Comparison of ENCODE assay signal across 27 cellular contexts in the genomic region with DNA sequence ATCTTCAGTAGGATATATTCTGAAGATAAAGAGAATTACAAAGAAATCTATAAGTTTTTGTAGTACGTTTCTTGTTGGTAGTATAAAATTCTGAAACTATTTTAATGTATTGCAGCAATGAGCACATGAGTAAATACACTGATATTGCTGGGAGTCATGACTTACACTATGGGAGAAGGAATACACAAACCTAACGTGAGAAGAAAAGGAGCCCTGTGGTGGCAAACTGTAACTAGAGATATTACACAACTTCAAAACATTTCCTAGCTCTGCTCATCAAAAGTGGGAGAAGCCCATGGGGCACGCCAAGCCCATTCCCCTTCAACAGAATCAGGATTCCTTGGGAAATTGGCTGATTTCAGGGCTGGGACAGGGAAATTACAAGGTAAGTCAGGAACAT. TPM values are rescaled to one million over a fixed set of nuclear protein-coding genes. Genes with fewer than 3 reads are reported as not detected.
DNase-seq lines count a peak whose midpoint lies in the region; ATAC-seq, FAIRE-seq and TF ChIP-seq lines count a peak whose summit lies in the region.
"Had no signal": no experiment of that assay in that cellular context is flagged by ENCODE, and none has a peak within 500 bp of the region (broad histone marks: within the 10 kb centered on the region; RNA-seq: fewer than 3 reads in every experiment).

No MANE protein-coding gene starts in this region.

- H3K9me3 Mint-ChIP-seq in HFFc6 (no peaks in the 10 kb centered on the region), astrocyte (ENCODE audit: unreplicated experiment) (peaks cover 2% of the 10 kb centered on the region)
- H3K9me3 Mint-ChIP-seq: activated B cell treated with CpG ODN at 0.5 μM for 24 hours; activated naive CD4-positive, alpha-beta T cell treated with anti-CD3 and anti-CD28 coated beads for 36 hours; effector memory CD8-positive, alpha-beta T cell; natural killer cell; stimulated activated naive CD8-positive, alpha-beta T cell treated with anti-CD3 and anti-CD28 coated beads, Interleukin-15, amount 100 ng/mL, for 72 hours had no signal

- peaks cover 53% of the 10 kb centered on the region for H3K4me1 ChIP-seq in A549
- peaks cover 11% of the 10 kb centered on the region for H3K4me1 ChIP-seq in astrocyte (ENCODE audit: insufficient read depth, low read length)
- H3K4me1 ChIP-seq in foreskin keratinocyte = peaks cover 21% of the 10 kb centered on the region

- CTCF ChIA-PET in A549 (lab: Yijun Ruan, JAX) = interaction anchor here (0.5 kb wide), 1 partner anchor 44 kb away, joined by 3 read pairs; no protein-coding TSS in a partner anchor

- 48% methylated on average over 3 of the region's 3 CpGs for WGBS in A549 (ENCODE audit: missing lambda C conversion rate)

- no peak for TF ChIP-seq POLR2A in A549 (IDR thresholded peaks at IDR 0.05; ENCODE audit: low read length)

- H3K27ac ChIP-seq in A549 (peak overlapping the region; percentile 66 to 79; a peak in 5 of 6 replicates), astrocyte (ENCODE audit: low read depth, low read length) (peak overlapping the region; percentile 51), foreskin keratinocyte (peak overlapping the region; percentile 7), substantia nigra (ENCODE audit: low read depth, low read length, poor library complexity, severe bottlenecking) (no peak overlapping the region)
- H3K27ac ChIP-seq: coronary artery, esophagus muscularis mucosa, KMS-11, left ventricle myocardium inferior, PC-9, tibial artery had no signal

- FAIRE-seq in A549 (lab: Jason Lieb, UNC) (no peak), astrocyte (lab: Jason Lieb, UNC) (no peak)
- FAIRE-seq: bronchial epithelial cell had no signal

- no peak overlapping the region for H2AFZ ChIP-seq in astrocyte (ENCODE audit: low read depth, low read length)
- H2AFZ ChIP-seq: PC-9 had no signal

- peaks cover 68% of the 10 kb centered on the region for H3K79me2 ChIP-seq in astrocyte (ENCODE audit: insufficient read depth, low read length)

- H3K27ac Mint-ChIP-seq in HFFc6 (peak overlapping the region; percentile 90), astrocyte (ENCODE audit: unreplicated experiment) (peak overlapping the region; percentile 94)
- H3K27ac Mint-ChIP-seq: activated B cell treated with CpG ODN at 0.5 μM for 24 hours; activated CD8-positive, alpha-beta memory T cell treated with anti-CD3 and anti-CD28 coated beads, Interleukin-2, amount 10 ng/mL, durations not matched to agents 7 days and 5 days; activated naive CD4-positive, alpha-beta T cell treated with anti-CD3 and anti-CD28 coated beads for 36 hours; effector memory CD8-positive, alpha-beta T cell; natural killer cell had no signal

- TF ChIP-seq CTCF in A549 (IDR thresholded peaks at IDR 0.05) = no peak
- no peak for TF ChIP-seq CTCF in HFFc6 (IDR thresholded peaks at IDR 0.05)
- no peak for TF ChIP-seq CTCF in astrocyte (IDR thresholded peaks at IDR 0.05; ENCODE audit: insufficient read depth, low read depth, low read length)
- no peak for TF ChIP-seq CTCF in foreskin keratinocyte (conservative IDR thresholded peaks at IDR 0.05)

- peak; percentile 41 to 57; a peak in 4 of 6 replicates for ATAC-seq in A549
- no peak for ATAC-seq in foreskin keratinocyte
- ATAC-seq in GM18870 (IDR thresholded peaks at IDR 0.05; ENCODE audit: unreplicated experiment) = no peak
- no peak for ATAC-seq in GM18868 (IDR thresholded peaks at IDR 0.05; ENCODE audit: unreplicated experiment)
- ATAC-seq: activated CD8-positive, alpha-beta memory T cell treated with anti-CD3 and anti-CD28 coated beads, Interleukin-2, amount 10 ng/mL, durations not matched to agents 7 days and 5 days; effector memory CD8-positive, alpha-beta T cell; HCT116; natural killer cell; stimulated activated naive CD8-positive, alpha-beta T cell treated with anti-CD3 and anti-CD28 coated beads, Interleukin-15, amount 100 ng/mL, for 72 hours had no signal

- H3K36me3 Mint-ChIP-seq in HFFc6 (ENCODE audit: low read depth) (peaks cover 4% of the 10 kb centered on the region), astrocyte (ENCODE audit: low read depth, unreplicated experiment) (peaks cover 2% of the 10 kb centered on the region)
- H3K36me3 Mint-ChIP-seq: activated CD8-positive, alpha-beta memory T cell treated with anti-CD3 and anti-CD28 coated beads, Interleukin-2, amount 10 ng/mL, durations not matched to agents 7 days and 5 days; natural killer cell had no signal

- no peak overlapping the region for H3K9ac ChIP-seq in astrocyte (ENCODE audit: low read length)
- H3K9ac ChIP-seq: KMS-11 had no signal

- H3K4me3 Mint-ChIP-seq in HFFc6 (no peak overlapping the region), astrocyte (ENCODE audit: unreplicated experiment) (peak overlapping the region; percentile 64)
- H3K4me3 Mint-ChIP-seq: activated B cell treated with CpG ODN at 0.5 μM for 24 hours; activated CD8-positive, alpha-beta memory T cell treated with anti-CD3 and anti-CD28 coated beads, Interleukin-2, amount 10 ng/mL, durations not matched to agents 7 days and 5 days; activated naive CD4-positive, alpha-beta T cell treated with anti-CD3 and anti-CD28 coated beads for 36 hours; effector memory CD8-positive, alpha-beta T cell; natural killer cell; stimulated activated naive CD8-positive, alpha-beta T cell treated with anti-CD3 and anti-CD28 coated beads, Interleukin-15, amount 100 ng/mL, for 72 hours had no signal

- H3K9me3 ChIP-seq in A549 (no peaks in the 10 kb centered on the region), astrocyte (ENCODE audit: insufficient read depth, low read depth, low read length) (no peaks in the 10 kb centered on the region)
- H3K9me3 ChIP-seq: esophagus muscularis mucosa, left ventricle myocardium inferior, tibial artery had no signal

- H4K20me1 ChIP-seq in astrocyte (ENCODE audit: insufficient read depth, low read length) = peaks cover 15% of the 10 kb centered on the region

- DNase-seq in A549 (ENCODE audit: low read depth in 1 of 2, low spot score in 1 of 2) (peak in 1 of 2 experiments; percentile 9), HFFc6 (no peak), astrocyte (ENCODE audit: low read depth) (no peak), foreskin keratinocyte (no peak), NCI-H1105 (lab: John Stamatoyannopoulos, UW) (no peak), substantia nigra (lab: John Stamatoyannopoulos, UW) (no peak)
- DNase-seq: activated B cell treated with CpG ODN at 0.5 μM for 24 hours; activated CD8-positive, alpha-beta memory T cell treated with anti-CD3 and anti-CD28 coated beads, Interleukin-2, amount 10 ng/mL, durations not matched to agents 7 days and 5 days; activated naive CD4-positive, alpha-beta T cell treated with anti-CD3 and anti-CD28 coated beads for 36 hours; amniotic stem cell; effector memory CD8-positive, alpha-beta T cell; hypothalamus; left ventricle myocardium inferior; natural killer cell; NCI-H146; NCI-H524 treated with DMSO at 0.1 percent for 48 hours; Right ventricle myocardium superior; stimulated activated naive CD8-positive, alpha-beta T cell treated with anti-CD3 and anti-CD28 coated beads, Interleukin-15, amount 100 ng/mL, for 72 hours; tibial artery had no signal

- H3K27me3 ChIP-seq in astrocyte (ENCODE audit: insufficient read depth, low read length) (no peaks in the 10 kb centered on the region), foreskin keratinocyte (no peaks in the 10 kb centered on the region)
- H3K27me3 ChIP-seq: esophagus muscularis mucosa, tibial artery had no signal

- H3K36me3 ChIP-seq in astrocyte (ENCODE audit: insufficient read depth, low read length) = no peaks in the 10 kb centered on the region
- H3K36me3 ChIP-seq: tibial artery had no signal

- peaks cover 49% of the 10 kb centered on the region for H3K4me1 Mint-ChIP-seq in HFFc6 (ENCODE audit: low read depth)
- H3K4me1 Mint-ChIP-seq in astrocyte (ENCODE audit: low read depth, unreplicated experiment) = peaks cover 30% of the 10 kb centered on the region
- H3K4me1 Mint-ChIP-seq: activated B cell treated with CpG ODN at 0.5 μM for 24 hours; stimulated activated naive CD8-positive, alpha-beta T cell treated with anti-CD3 and anti-CD28 coated beads, Interleukin-15, amount 100 ng/mL, for 72 hours had no signal

- no peak for TF ChIP-seq EP300 in A549 (IDR thresholded peaks at IDR 0.05)

- no peak overlapping the region for H3K4me3 ChIP-seq in A549
- no peak overlapping the region for H3K4me3 ChIP-seq in astrocyte (ENCODE audit: insufficient read depth, low read depth, low read length)
- H3K4me3 ChIP-seq: coronary artery, esophagus muscularis mucosa, left ventricle myocardium inferior, PC-9, tibial artery had no signal

- POLR2A ChIA-PET in A549 (lab: Yijun Ruan, JAX) = no interaction called here

- TF ChIP-seq RAD21 in A549 (conservative IDR thresholded peaks at IDR 0.05 in 1 of 2, IDR thresholded peaks at IDR 0.05 in 1 of 2) = no peak

- peak overlapping the region; percentile 59 for H3K4me2 ChIP-seq in A549
- H3K4me2 ChIP-seq in astrocyte (ENCODE audit: low read length) = no peak overlapping the region
- H3K4me2 ChIP-seq: KMS-11, PC-9 had no signal

- H3K27me3 Mint-ChIP-seq in HFFc6 (ENCODE audit: insufficient read depth) (peaks cover 1% of the 10 kb centered on the region; the same call in 1 of the 2 replicates), astrocyte (ENCODE audit: low read depth, unreplicated experiment) (no peaks in the 10 kb centered on the region)
- H3K27me3 Mint-ChIP-seq: activated CD8-positive, alpha-beta memory T cell treated with anti-CD3 and anti-CD28 coated beads, Interleukin-2, amount 10 ng/mL, durations not matched to agents 7 days and 5 days had no signal

TF ChIP-seq in A549, 52 proteins besides CTCF, POLR2A, EP300 and RAD21 (continues in another document):
- TF ChIP-seq PBX3 (IDR thresholded peaks at IDR 0.05) = no peak
- TF ChIP-seq FOXS1 (CRISPR knock-in tag; IDR thresholded peaks at IDR 0.05) = no peak
- no peak for TF ChIP-seq FOSB (CRISPR knock-in tag; IDR thresholded peaks at IDR 0.05)
- TF ChIP-seq NR3C1 (IDR thresholded peaks at IDR 0.05) = no peak

RNA-seq across cellular contexts. Expression of gene SPIRE1, which starts 20.5 kb away (rescaled TPM):
- polyA plus RNA-seq in A549 (2011; rRNA removed) = 23.2 and 29.4 TPM in 2 replicates
- 4.0 and 4.7 TPM in 2 replicates for polyA plus RNA-seq in A549 (2012; cell fraction: cytosol; rRNA removed)
- 4.7 and 8.4 TPM in 2 replicates for polyA plus RNA-seq in A549 (2012; cell fraction: nucleus; rRNA removed)
- polyA plus RNA-seq in A549 (2017; fragmentation: RNase III; extraction: RNeasy Plus Mini Kit Qiagen cat#74134 plus additional on column Dnase treatment) = 8.3 to 9.1 TPM (median 8.9 TPM) in 3 replicates
- polyA minus RNA-seq in A549 (2011; rRNA and poly(A)+ RNA removed) = 19.7 and 21.7 TPM in 2 replicates
- total RNA-seq in HFFc6 (2021; fragmentation: NEBNext Ultra II Directional; extraction: Animal tissue kit (Norgen Biotek cat#: 25700)) = 10 to 100 TPM; 22.2 to 33.7 (median 28.2) TPM
- total RNA-seq in astrocyte = 38.9 and 42.0 TPM in 2 replicates
- 19.7 and 20.9 TPM in 2 replicates for total RNA-seq in foreskin keratinocyte
- 4.1 and 4.8 TPM in 2 replicates for polyA plus RNA-seq in foreskin keratinocyte

Comparison
In these comparisons a context has a peak if more than half of its experiments do, and no peak if none do; other contexts are left out.
1. ATAC-seq: peak in A549 (2 of 2); none in foreskin keratinocyte (single experiment), GM18870 (single experiment) and GM18868 (single experiment).